Comparison of ENCODE assay signal across 8 cellular contexts in genomic region chr16:58393138-58393504, GRCh38. TPM values are rescaled to one million over a fixed set of nuclear protein-coding genes. Genes with fewer than 3 reads are reported as not detected.
DNase-seq lines count a peak whose midpoint lies in the region; ATAC-seq and TF ChIP-seq lines count a peak whose summit lies in the region.

No MANE protein-coding gene starts in this region.

- H3K27me3 Mint-ChIP-seq in T-helper 17 cell, result no peaks in the 10 kb centered on the region

- peak overlapping the region; percentile 57; the same call in 1 of the 2 replicates for H3K27ac ChIP-seq in ACC112 (ENCODE audit: low read depth, low read length)
- no peak overlapping the region for H3K27ac ChIP-seq in parathyroid adenoma

- H3K79me2 ChIP-seq in ACC112 (ENCODE audit: control insufficient read depth, insufficient read depth, low read length, unreplicated experiment), result peaks cover 21% of the 10 kb centered on the region
- no peaks in the 10 kb centered on the region for H3K79me2 ChIP-seq in parathyroid adenoma

- TF ChIP-seq CTCF in fibroblast of villous mesenchyme (IDR thresholded peaks at IDR 0.05; ENCODE audit: insufficient read depth, low read depth, low read length) (no peak), parathyroid adenoma (IDR thresholded peaks at IDR 0.05) (no peak)

- H3K4me1 ChIP-seq in ACC112 (ENCODE audit: control insufficient read depth, insufficient read depth, low read length, unreplicated experiment), result peaks cover 3% of the 10 kb centered on the region
- no peaks in the 10 kb centered on the region for H3K4me1 ChIP-seq in parathyroid adenoma

- no peak overlapping the region for H3K9ac ChIP-seq in parathyroid adenoma

- H3K4me1 Mint-ChIP-seq in T-helper 17 cell, result peaks cover 5% of the 10 kb centered on the region

- peak overlapping the region; percentile 95 for H3K4me3 ChIP-seq in ACC112 (ENCODE audit: low read depth, low read length)
- H3K4me3 ChIP-seq in fibroblast of villous mesenchyme (ENCODE audit: low read depth, low read length), result peak overlapping the region; percentile 99
- H3K4me3 ChIP-seq in parathyroid adenoma (ENCODE audit: low read depth, low read length), result peak overlapping the region; percentile 99

- peak overlapping the region; percentile 88 for H3K4me2 ChIP-seq in parathyroid adenoma (ENCODE audit: low read length)

- H3K27ac Mint-ChIP-seq in T-helper 17 cell, result peak overlapping the region; percentile 93

- H2AFZ ChIP-seq in ACC112 (ENCODE audit: low read length, unreplicated experiment) (peak overlapping the region; percentile 97), parathyroid adenoma (peak overlapping the region; percentile 80)

- H3K36me3 ChIP-seq in ACC112 (ENCODE audit: insufficient read depth, low read length) (no peaks in the 10 kb centered on the region), parathyroid adenoma (ENCODE audit: control insufficient read depth, insufficient read depth, low read length) (no peaks in the 10 kb centered on the region)

- H3K4me3 Mint-ChIP-seq in T-helper 17 cell, result peak overlapping the region; percentile 98

- ATAC-seq in GM18519 (IDR thresholded peaks at IDR 0.05; ENCODE audit: low FRiP score, unreplicated experiment) (peak; percentile 10), HG03066 (IDR thresholded peaks at IDR 0.05; ENCODE audit: low read depth, unreplicated experiment) (peak; percentile 18), T-helper 17 cell (no peak)

- DNase-seq in T-helper 17 cell (no peak), fibroblast of villous mesenchyme (ENCODE audit: low read depth) (peak; percentile 8), AML-193 (lab: John Stamatoyannopoulos, UW) (no peak), putamen (ENCODE audit: low spot score) (no peak)

- peaks cover 3% of the 10 kb centered on the region for H3K36me3 Mint-ChIP-seq in T-helper 17 cell (ENCODE audit: low read depth)

- H3K9me3 ChIP-seq in T-helper 17 cell (ENCODE audit: control insufficient read depth, low read length, poor library complexity, severe bottlenecking) (no peaks in the 10 kb centered on the region), parathyroid adenoma (ENCODE audit: control insufficient read depth, low read length) (no peaks in the 10 kb centered on the region)

- H3K27me3 ChIP-seq in ACC112 (ENCODE audit: insufficient read depth, low read length), result no peaks in the 10 kb centered on the region
- no peaks in the 10 kb centered on the region for H3K27me3 ChIP-seq in parathyroid adenoma (ENCODE audit: control insufficient read depth, insufficient read depth, low read length)

RNA-seq across cellular contexts. Expression of gene GINS3, which starts 0.8 kb away (rescaled TPM):
- under 1 TPM; 0.77 to 0.86 TPM for total RNA-seq in T-helper 17 cell
- total RNA-seq in fibroblast of villous mesenchyme, result 2.6 and 4.7 TPM in 2 replicates
